ENCODE assay signal across 9 cellular contexts in the genomic region with DNA sequence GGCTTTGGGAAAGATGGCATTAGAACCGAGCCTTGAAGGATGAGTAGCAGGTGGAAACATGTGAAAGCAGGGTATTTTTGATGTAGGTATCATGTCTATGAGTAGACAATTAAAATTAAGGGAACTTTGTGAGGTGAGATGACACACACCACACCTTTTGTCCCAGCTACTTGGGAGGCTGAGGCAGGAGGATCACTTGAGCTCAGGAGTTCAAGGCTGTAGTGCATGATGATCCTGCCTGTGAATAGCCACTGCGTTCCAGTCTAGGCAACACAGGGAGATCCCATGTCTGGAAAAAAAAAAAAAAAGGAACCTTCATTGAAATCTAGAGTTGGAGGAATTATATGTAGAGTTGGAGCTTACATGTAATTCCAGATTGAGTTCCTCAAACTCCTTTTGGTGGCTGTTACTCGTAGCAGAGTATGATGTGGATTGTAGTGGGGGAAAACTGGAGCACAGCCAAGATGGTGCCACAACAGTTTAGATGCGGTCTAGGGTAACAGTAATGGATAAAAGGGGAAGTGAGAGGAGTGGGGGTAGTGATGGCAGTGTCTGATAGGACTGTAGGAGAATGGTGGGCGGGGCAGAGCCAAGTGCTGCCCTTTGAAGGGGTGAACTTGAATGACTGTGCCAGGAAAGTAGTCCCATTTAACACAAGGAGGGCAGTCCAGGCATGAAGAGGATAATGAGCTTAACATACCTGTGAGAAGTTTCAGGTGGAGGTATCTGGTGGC. TPM values are rescaled to one million over a fixed set of nuclear protein-coding genes. Genes with fewer than 3 reads are reported as not detected.
A peak's percentile ranks its signal among the peaks of the same experiment; 100 is the strongest.
DNase-seq lines count a peak whose midpoint lies in the region; ATAC-seq, FAIRE-seq and TF ChIP-seq lines count a peak whose summit lies in the region.
"Had no signal": no experiment of that assay in that cellular context is flagged by ENCODE, and none has a peak within 500 bp of the region (broad histone marks: within the 10 kb centered on the region; RNA-seq: fewer than 3 reads in every experiment).

No MANE protein-coding gene starts in this region.

- H3K9me1 ChIP-seq in K562 (ENCODE audit: control insufficient read depth, insufficient read depth, low read length) = no peaks in the 10 kb centered on the region

- H3K27me3 ChIP-seq in K562 (ENCODE audit: control insufficient read depth in 2 of 2, insufficient read depth in 2 of 2, low read length in 2 of 2) (no peaks in the 10 kb centered on the region), vagina (no peaks in the 10 kb centered on the region)

- no peak overlapping the region for H3K27ac ChIP-seq in K562 (ENCODE audit: extremely low read depth, low read depth, low read length)
- no peak overlapping the region for H3K27ac ChIP-seq in vagina
- H3K27ac ChIP-seq: epithelial cell of prostate had no signal

- TF ChIP-seq RAD21 in K562 (CRISPR knock-in tag; conservative IDR thresholded peaks at IDR 0.05 in 1 of 2, IDR thresholded peaks at IDR 0.05 in 1 of 2) = no peak

- H3K36me3 ChIP-seq in K562 (ENCODE audit: control insufficient read depth, insufficient read depth, low read length) (no peaks in the 10 kb centered on the region; the same call in 2 of the 3 replicates), vagina (no peaks in the 10 kb centered on the region)

- no peak for TF ChIP-seq CTCF in K562 (IDR thresholded peaks at IDR 0.05 in 2 of 3, conservative IDR thresholded peaks at IDR 0.05 in 1 of 3; ENCODE audit: insufficient read depth in 2 of 3, low read depth in 1 of 3, low read length in 3 of 3)
- TF ChIP-seq CTCF in vagina (IDR thresholded peaks at IDR 0.05) = no peak

- no peak overlapping the region for H3K4me3 ChIP-seq in K562
- H3K4me3 ChIP-seq in vagina = no peak overlapping the region

- H3K9ac ChIP-seq in K562 (ENCODE audit: insufficient read depth in 1 of 2, low read depth in 2 of 2, low read length in 2 of 2) = no peak overlapping the region

- peak; percentile 33 for DNase-seq in ELF-1 (ENCODE audit: low read depth, low spot score)
- peak; percentile 34 to 68 (median 48) for DNase-seq in K562 (ENCODE audit: extremely low read depth in 1 of 4, low spot score in 3 of 4)
- DNase-seq in NCI-H446 treated with DMSO at 0.1 percent for 48 hours (lab: John Stamatoyannopoulos, UW) = no peak
- no peak for DNase-seq in cerebellum (ENCODE audit: low spot score)
- no peak for DNase-seq in DMS79 treated with DMSO at 0.1 percent for 48 hours (lab: John Stamatoyannopoulos, UW)
- DNase-seq in vagina (ENCODE audit: extremely low spot score in 2 of 2) = no peak

- no TSS peak for BruUV-seq in K562 (replicated peaks; lab: Mats Ljungman, UMichigan)

- no peak for TF ChIP-seq POLR2A in K562 (conservative IDR thresholded peaks at IDR 0.05)
- TF ChIP-seq POLR2A in vagina (IDR thresholded peaks at IDR 0.05) = no peak

- H3K9me3 ChIP-seq in K562 (replicated peaks; ENCODE audit: control insufficient read depth, insufficient read depth, low read depth, low read length) = no peaks in the 10 kb centered on the region
- no peaks in the 10 kb centered on the region for H3K9me3 ChIP-seq in vagina

- TF ChIP-seq EP300 in K562 (IDR thresholded peaks at IDR 0.05; ENCODE audit: low read length) = peak; percentile 55

- WGBS in K562 (ENCODE audit: insufficient coverage, low coverage, missing lambda C conversion rate) = 20% methylated on average over 5 of the region's 5 CpGs

- intact Hi-C loops in K562 (cut with micrococcal nuclease) (no loop called here), vagina (cut with DNase I) (no loop called here)

- peak overlapping the region; percentile 9 for H3K4me2 ChIP-seq in K562 (ENCODE audit: insufficient read depth, low read length)

- in situ Hi-C loops in K562 (cut with MboI) = no loop called here

- H3K79me2 ChIP-seq in K562 (ENCODE audit: control insufficient read depth, insufficient read depth, low read length) = peaks cover 76% of the 10 kb centered on the region

- no peaks in the 10 kb centered on the region; the same call in 1 of the 2 replicates for H4K20me1 ChIP-seq in K562 (replicated peaks; ENCODE audit: control insufficient read depth, insufficient read depth, low read length)

- ATAC-seq in GM21423 (IDR thresholded peaks at IDR 0.05; ENCODE audit: unreplicated experiment) (peak; percentile 90), HG03469 (IDR thresholded peaks at IDR 0.05; ENCODE audit: unreplicated experiment) (peak; percentile 86), K562 (peak; percentile 70)

- POLR2A ChIA-PET in K562 (lab: Yijun Ruan, JAX) = interaction anchor here (0.7 to 2.5 kb wide), 3 partner anchors 11 to 737 kb away, joined by 4 to 9 read pairs (median 4); no protein-coding TSS in a partner anchor

- H3K4me1 ChIP-seq in K562 (replicated peaks in 1 of 2; ENCODE audit: control insufficient read depth in 2 of 2, insufficient read depth in 2 of 2, low read length in 2 of 2) (peaks cover 11 to 36% of the 10 kb centered on the region in 2 experiments), vagina (peaks cover 23% of the 10 kb centered on the region)

- CTCF ChIA-PET in K562 (lab: Yijun Ruan, JAX; ENCODE audit: low intra/inter-chr PET ratio) = no interaction called here

- no peak overlapping the region for H2AFZ ChIP-seq in K562 (ENCODE audit: low read depth, low read length)

- FAIRE-seq in K562 (lab: Jason Lieb, UNC) = peak; percentile 64

TF ChIP-seq in K562, 482 proteins besides CTCF, POLR2A, EP300 and RAD21 (continues in another document):
- peak; percentile 82; the same call in 1 of the 2 replicates for TF ChIP-seq TCF7 (IDR thresholded peaks at IDR 0.05; ENCODE audit: borderline replicate concordance)
- no peak for TF ChIP-seq SLC30A9 (CRISPR knock-in tag; IDR thresholded peaks at IDR 0.05)
- no peak for TF ChIP-seq BMI1 (IDR thresholded peaks at IDR 0.05; ENCODE audit: low read length)
- no peak for TF ChIP-seq DDX20 (tag; IDR thresholded peaks at IDR 0.05; ENCODE audit: low read depth)
- no peak for TF ChIP-seq ZNF165 (CRISPR knock-in tag; IDR thresholded peaks at IDR 0.05; ENCODE audit: borderline replicate concordance)
- peak; percentile 99 for TF ChIP-seq SPI1 (IDR thresholded peaks at IDR 0.05; ENCODE audit: borderline replicate concordance, low read depth, low read length)
- no peak for TF ChIP-seq ETV1 (tag; conservative IDR thresholded peaks at IDR 0.05; ENCODE audit: low read depth)
- TF ChIP-seq COPS2 (conservative IDR thresholded peaks at IDR 0.05) = no peak
- TF ChIP-seq, protein P1, sequence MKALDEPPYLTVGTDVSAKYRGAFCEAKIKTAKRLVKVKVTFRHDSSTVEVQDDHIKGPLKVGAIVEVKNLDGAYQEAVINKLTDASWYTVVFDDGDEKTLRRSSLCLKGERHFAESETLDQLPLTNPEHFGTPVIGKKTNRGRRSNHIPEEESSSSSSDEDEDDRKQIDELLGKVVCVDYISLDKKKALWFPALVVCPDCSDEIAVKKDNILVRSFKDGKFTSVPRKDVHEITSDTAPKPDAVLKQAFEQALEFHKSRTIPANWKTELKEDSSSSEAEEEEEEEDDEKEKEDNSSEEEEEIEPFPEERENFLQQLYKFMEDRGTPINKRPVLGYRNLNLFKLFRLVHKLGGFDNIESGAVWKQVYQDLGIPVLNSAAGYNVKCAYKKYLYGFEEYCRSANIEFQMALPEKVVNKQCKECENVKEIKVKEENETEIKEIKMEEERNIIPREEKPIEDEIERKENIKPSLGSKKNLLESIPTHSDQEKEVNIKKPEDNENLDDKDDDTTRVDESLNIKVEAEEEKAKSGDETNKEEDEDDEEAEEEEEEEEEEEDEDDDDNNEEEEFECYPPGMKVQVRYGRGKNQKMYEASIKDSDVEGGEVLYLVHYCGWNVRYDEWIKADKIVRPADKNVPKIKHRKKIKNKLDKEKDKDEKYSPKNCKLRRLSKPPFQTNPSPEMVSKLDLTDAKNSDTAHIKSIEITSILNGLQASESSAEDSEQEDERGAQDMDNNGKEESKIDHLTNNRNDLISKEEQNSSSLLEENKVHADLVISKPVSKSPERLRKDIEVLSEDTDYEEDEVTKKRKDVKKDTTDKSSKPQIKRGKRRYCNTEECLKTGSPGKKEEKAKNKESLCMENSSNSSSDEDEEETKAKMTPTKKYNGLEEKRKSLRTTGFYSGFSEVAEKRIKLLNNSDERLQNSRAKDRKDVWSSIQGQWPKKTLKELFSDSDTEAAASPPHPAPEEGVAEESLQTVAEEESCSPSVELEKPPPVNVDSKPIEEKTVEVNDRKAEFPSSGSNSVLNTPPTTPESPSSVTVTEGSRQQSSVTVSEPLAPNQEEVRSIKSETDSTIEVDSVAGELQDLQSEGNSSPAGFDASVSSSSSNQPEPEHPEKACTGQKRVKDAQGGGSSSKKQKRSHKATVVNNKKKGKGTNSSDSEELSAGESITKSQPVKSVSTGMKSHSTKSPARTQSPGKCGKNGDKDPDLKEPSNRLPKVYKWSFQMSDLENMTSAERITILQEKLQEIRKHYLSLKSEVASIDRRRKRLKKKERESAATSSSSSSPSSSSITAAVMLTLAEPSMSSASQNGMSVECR (CRISPR knock-in tag; IDR thresholded peaks at IDR 0.05) = no peak
- TF ChIP-seq SETDB1 (IDR thresholded peaks at IDR 0.05; ENCODE audit: low read length) = no peak
- TF ChIP-seq ZBTB7A (IDR thresholded peaks at IDR 0.05; ENCODE audit: borderline replicate concordance, control insufficient read depth, low read depth, low read length) = peak; percentile 54; the same call in 1 of the 2 replicates
- TF ChIP-seq KLF10 (CRISPR knock-in tag; IDR thresholded peaks at IDR 0.05) = no peak
- TF ChIP-seq PHF8 (IDR thresholded peaks at IDR 0.05; ENCODE audit: borderline replicate concordance, low read length) = no peak

RNA-seq across cellular contexts. Expression of a gene that starts 17.4 kb away (rescaled TPM):
- total RNA-seq in K562 (2011; cell fraction: chromatin; rRNA removed; ENCODE audit: low replicate concordance) = 12.9 and 19.3 TPM in 2 replicates
- 6.2 and 7.2 TPM in 2 replicates for total RNA-seq in K562 (2011; cell fraction: nucleolus; rRNA removed)
- total RNA-seq in K562 (2011; cell fraction: nucleoplasm; rRNA removed) = 13.3 and 19.4 TPM in 2 replicates
- total RNA-seq in K562 (2014; rRNA removed) = 19.1 and 21.4 TPM in 2 replicates
- 21.5 and 24.8 TPM in 2 replicates for total RNA-seq in K562 (2014; rRNA removed; fragmentation: Illumina TruSeq; extraction: Trizol)
- 10.4 and 12.0 TPM in 2 replicates for total RNA-seq in K562 (2015; rRNA removed; fragmentation: Illumina TruSeq; extraction: Trizol)
- total RNA-seq in K562 (2021) = 34.9 and 36.4 TPM in 2 replicates
- polyA plus RNA-seq in K562 (2011; rRNA removed) = 71.2 and 96.6 TPM in 2 replicates
- 43.8 and 70.9 TPM in 2 replicates for polyA plus RNA-seq in K562 (2011; cell fraction: cytosol; rRNA removed)
- polyA plus RNA-seq in K562 (2011; cell fraction: nucleus; rRNA removed) = 21.2 and 33.7 TPM in 2 replicates
- polyA plus RNA-seq in K562 (2012) = 15.5 and 17.3 TPM in 2 replicates
- 32.4 and 33.1 TPM in 2 replicates for polyA plus RNA-seq in K562 (2014; fragmentation: Illumina TruSeq; extraction: Trizol)
- polyA plus RNA-seq in K562 (2014; fragmentation: Nextera tagmentation; extraction: Ambion mirVana) = 10 to 100 TPM; 10.9 to 15.1 TPM
- 23.3 and 24.1 TPM in 2 replicates for polyA plus RNA-seq in K562 (2014; rRNA removed)
- 77.9 and 90.3 TPM in 2 replicates for polyA minus RNA-seq in K562 (2011; rRNA and poly(A)+ RNA removed)
- 22.5 and 30.3 TPM in 2 replicates for polyA minus RNA-seq in K562 (2011; cell fraction: cytosol; rRNA and poly(A)+ RNA removed)
- polyA minus RNA-seq in K562 (2011; cell fraction: nucleus; rRNA and poly(A)+ RNA removed) = 9.0 and 14.2 TPM in 2 replicates
- total RNA-seq in cerebellum = 13.3 TPM
- 22.1 TPM for total RNA-seq in vagina

Comparison
In these comparisons a context has a peak if more than half of its experiments do, and no peak if none do; other contexts are left out.
1. DNase-seq: peak in ELF-1 (single experiment) and K562 (4 of 4); none in NCI-H446 treated with DMSO at 0.1 percent for 48 hours (single experiment), cerebellum (single experiment), DMS79 treated with DMSO at 0.1 percent for 48 hours (single experiment) and vagina (0 of 2).
2. Peak in every context shown above with its lines, with median percentiles within 50 percentile points of each other: ATAC-seq.